Comparison of ENCODE assay signal across 19 cellular contexts in the genomic region with DNA sequence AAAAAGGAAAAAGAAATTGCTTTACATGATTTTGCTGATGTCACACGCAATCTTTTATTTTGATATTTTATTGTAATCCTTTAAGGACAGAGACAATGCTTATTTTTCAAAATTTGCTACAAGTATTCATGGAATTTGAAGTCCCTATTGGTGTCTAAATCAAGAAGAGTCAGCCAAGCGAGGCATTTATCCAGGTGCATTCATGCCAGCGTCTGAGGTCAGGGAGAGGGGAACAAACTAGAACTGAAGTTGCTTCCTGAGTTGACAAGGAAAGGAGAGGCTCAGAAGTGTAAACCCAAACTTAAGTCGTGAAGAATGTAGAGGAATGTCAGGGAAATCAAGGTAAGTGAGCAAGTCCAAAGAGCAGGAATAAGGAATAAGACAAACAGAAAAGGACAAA.
DNase-seq lines count a peak whose midpoint lies in the region; ATAC-seq, FAIRE-seq and TF ChIP-seq lines count a peak whose summit lies in the region.
"Had no signal": no experiment of that assay in that cellular context is flagged by ENCODE, and none has a peak within 500 bp of the region (broad histone marks: within the 10 kb centered on the region; RNA-seq: fewer than 3 reads in every experiment).

No MANE protein-coding gene starts in this region.

- no peaks in the 10 kb centered on the region for H3K27me3 ChIP-seq in BLaER1
- no peaks in the 10 kb centered on the region for H3K27me3 ChIP-seq in BLaER1 treated with 17β-estradiol and CSF1 and Interleukin-3, amounts not matched to agents 10 nM and 100 nM
- no peaks in the 10 kb centered on the region for H3K27me3 ChIP-seq in H1 (replicated peaks in 1 of 4; ENCODE audit: control insufficient read depth in 3 of 4, extremely low read depth in 1 of 4, insufficient read depth in 3 of 4, low read length in 3 of 4)
- peaks cover 8% of the 10 kb centered on the region for H3K27me3 ChIP-seq in osteoblast (ENCODE audit: insufficient read depth, low read length)
- H3K27me3 ChIP-seq: BE2C had no signal

- no peak for DNase-seq in H1 (ENCODE audit: low read depth in 1 of 2, low spot score in 2 of 2)
- DNase-seq in progenitor cell of endocrine pancreas (ENCODE audit: low spot score, unreplicated experiment) = no peak
- DNase-seq in cortex of kidney (lab: John Stamatoyannopoulos, UW) = no peak
- no peak for DNase-seq in osteoblast (ENCODE audit: insufficient read length, low spot score, missing footprints)
- DNase-seq: DMS153, DMS79, GDM1, GOT3, H9 had no signal

- CTCF ChIA-PET in H1 (lab: Charles Lee; ENCODE audit: partially characterized antibody) = interaction anchor here (0.6 to 4.2 kb wide), 22 partner anchors 10 to 1172 kb away, joined by 3 to 38 read pairs (median 4); no protein-coding TSS in a partner anchor

- no peak for TF ChIP-seq EP300 in H1 (IDR thresholded peaks at IDR 0.05; ENCODE audit: borderline replicate concordance in 1 of 2, low read depth in 2 of 2, low read length in 2 of 2)

- no peak overlapping the region for H3K18ac ChIP-seq in H1 (ENCODE audit: extremely low read depth, low read length)

- no peak overlapping the region for H2BK20ac ChIP-seq in H1 (ENCODE audit: low read length)

- H3K9me3 ChIP-seq in BLaER1 (no peaks in the 10 kb centered on the region), H1 (ENCODE audit: insufficient read depth in 2 of 2, low read depth in 1 of 2, low read length in 1 of 2) (no peaks in the 10 kb centered on the region), osteoblast (ENCODE audit: low read depth, low read length) (no peaks in the 10 kb centered on the region)
- peaks cover 0 to 21% (median 0%) of the 10 kb centered on the region in 11 experiments; a peak in 6 of 22 replicates for H3K9me3 ChIP-seq in BLaER1 treated with 17β-estradiol and CSF1 and Interleukin-3, amounts not matched to agents 10 nM and 100 nM (replicated peaks in 1 of 11)
- H3K9me3 ChIP-seq: BE2C had no signal

- H3K9me3 Mint-ChIP-seq in progenitor cell of endocrine pancreas (ENCODE audit: low read depth) = peaks cover 6% of the 10 kb centered on the region
- H3K9me3 Mint-ChIP-seq: H9 had no signal

- no peak overlapping the region for H3K14ac ChIP-seq in H1 (ENCODE audit: insufficient read length)

- no peaks in the 10 kb centered on the region for H3K79me1 ChIP-seq in H1 (ENCODE audit: low read depth, low read length)

- no peak overlapping the region for H3K4ac ChIP-seq in H1 (replicated peaks; ENCODE audit: insufficient read length, low read depth, low read length)

- H3K27ac Mint-ChIP-seq in progenitor cell of endocrine pancreas = peak overlapping the region; percentile 19
- H3K27ac Mint-ChIP-seq: CD14-positive monocyte, H9, IgD-negative memory B cell had no signal

- H4K8ac ChIP-seq in H1 (ENCODE audit: extremely low read depth, insufficient read depth, low read length) = no peak overlapping the region

- FAIRE-seq in H1 (lab: Jason Lieb, UNC) = no peak
- FAIRE-seq: A204.1, GM18507, HepG2 had no signal

- H3K79me2 ChIP-seq in H1 (ENCODE audit: control insufficient read depth in 1 of 2, insufficient read depth in 2 of 2, low read length in 2 of 2) (no peaks in the 10 kb centered on the region), osteoblast (ENCODE audit: insufficient read depth, low read length) (no peaks in the 10 kb centered on the region)

- H2AFZ ChIP-seq in H1 (ENCODE audit: low read length) (0 out of 2 replicates have a peak overlapping the region, but pooled peaks have one; percentile 24), osteoblast (ENCODE audit: low read length) (no peak overlapping the region)

- H3K4me3 Mint-ChIP-seq in progenitor cell of endocrine pancreas (ENCODE audit: low read depth) = no peak overlapping the region
- H3K4me3 Mint-ChIP-seq: CD14-positive monocyte; CD4-positive, alpha-beta memory T cell; H9 had no signal

- no peaks in the 10 kb centered on the region for H3K36me3 ChIP-seq in BLaER1
- H3K36me3 ChIP-seq in BLaER1 treated with 17β-estradiol and CSF1 and Interleukin-3, amounts not matched to agents 10 nM and 100 nM = no peaks in the 10 kb centered on the region
- H3K36me3 ChIP-seq in H1 (ENCODE audit: control insufficient read depth in 2 of 4, insufficient read depth in 4 of 4, low read length in 3 of 4) = no peaks in the 10 kb centered on the region
- no peaks in the 10 kb centered on the region for H3K36me3 ChIP-seq in osteoblast (ENCODE audit: insufficient read depth, low read length)
- H3K36me3 ChIP-seq: BE2C had no signal

- 90% methylated on average over 4 of the region's 4 CpGs; no CpG with 5 or more reads in 1 of the 2 experiments for WGBS in H1 (ENCODE audit: extremely low coverage in 1 of 2, insufficient coverage in 1 of 2, insufficient read length in 1 of 2, insufficient replicate concordance in 2 of 2, low coverage in 1 of 2, low lambda C conversion rate in 2 of 2, missing lambda C conversion rate in 1 of 2), 2 experiments

- H4K91ac ChIP-seq in H1 (replicated peaks; ENCODE audit: insufficient read length, low read length) = no peak overlapping the region

- no peak overlapping the region for H2BK5ac ChIP-seq in H1 (ENCODE audit: low read depth, low read length)

- no peak overlapping the region for H3K4me3 ChIP-seq in BLaER1
- no peak overlapping the region for H3K4me3 ChIP-seq in BLaER1 treated with 17β-estradiol and CSF1 and Interleukin-3, amounts not matched to agents 10 nM and 100 nM
- no peak overlapping the region for H3K4me3 ChIP-seq in H1 (ENCODE audit: extremely low read depth in 1 of 4, insufficient read depth in 2 of 4, low read depth in 3 of 4, low read length in 4 of 4)
- H3K4me3 ChIP-seq in osteoblast (ENCODE audit: insufficient read depth, low read length) = no peak overlapping the region

- no peak for ATAC-seq in GM21717 (IDR thresholded peaks at IDR 0.05; ENCODE audit: unreplicated experiment)

- no peak overlapping the region for H4K5ac ChIP-seq in H1 (ENCODE audit: insufficient read length, low read depth, low read length)

- no peak overlapping the region for H3K23ac ChIP-seq in H1 (ENCODE audit: insufficient read length)

- H2BK15ac ChIP-seq in H1 (ENCODE audit: low read length) = no peak overlapping the region

- peaks cover 12% of the 10 kb centered on the region for H3K4me1 ChIP-seq in BLaER1
- peaks cover 9 to 23% (median 12%) of the 10 kb centered on the region in 10 experiments; a peak in 19 of 20 replicates for H3K4me1 ChIP-seq in BLaER1 treated with 17β-estradiol and CSF1 and Interleukin-3, amounts not matched to agents 10 nM and 100 nM
- H3K4me1 ChIP-seq in H1 (replicated peaks in 1 of 4; ENCODE audit: control insufficient read depth in 3 of 4, insufficient read depth in 4 of 4, low read length in 3 of 4) = no peaks in the 10 kb centered on the region
- peaks cover 10% of the 10 kb centered on the region for H3K4me1 ChIP-seq in osteoblast (ENCODE audit: insufficient read depth, low read length)
- H3K4me1 ChIP-seq: BE2C had no signal

- no peaks in the 10 kb centered on the region for H4K20me1 ChIP-seq in BLaER1
- H4K20me1 ChIP-seq in BLaER1 treated with 17β-estradiol and CSF1 and Interleukin-3, amounts not matched to agents 10 nM and 100 nM = no peaks in the 10 kb centered on the region
- H4K20me1 ChIP-seq in H1 (replicated peaks in 1 of 2; ENCODE audit: control insufficient read depth in 1 of 2, insufficient read depth in 2 of 2, low read length in 2 of 2) = no peaks in the 10 kb centered on the region
- H4K20me1 ChIP-seq in osteoblast (ENCODE audit: insufficient read depth, low read length) = no peaks in the 10 kb centered on the region

- no peaks in the 10 kb centered on the region; the same call in 1 of the 2 replicates for H3K23me2 ChIP-seq in H1 (ENCODE audit: low read depth, low read length)

- H2BK12ac ChIP-seq in H1 (ENCODE audit: low read depth, low read length) = no peak overlapping the region

- H3K27ac ChIP-seq in BLaER1 (no peak overlapping the region), H1 (ENCODE audit: low read depth, low read length) (no peak overlapping the region), osteoblast (ENCODE audit: low read depth, low read length) (no peak overlapping the region)
- H3K27ac ChIP-seq in BLaER1 treated with 17β-estradiol and CSF1 and Interleukin-3, amounts not matched to agents 10 nM and 100 nM = no peak overlapping the region

- no peak overlapping the region for H2BK120ac ChIP-seq in H1 (replicated peaks; ENCODE audit: low read depth, low read length)

- TF ChIP-seq RAD21 in H1 (IDR thresholded peaks at IDR 0.05 in 1 of 2, conservative IDR thresholded peaks at IDR 0.05 in 1 of 2; ENCODE audit: low read depth in 2 of 2, low read length in 2 of 2) = no peak

- no peak for TF ChIP-seq POLR2A in H1 (IDR thresholded peaks at IDR 0.05; ENCODE audit: control extremely low read depth in 1 of 2, low read depth in 2 of 2, low read length in 2 of 2)

- no peak overlapping the region for H3K56ac ChIP-seq in H1 (replicated peaks; ENCODE audit: insufficient read length, low read depth, low read length)

- TF ChIP-seq CTCF in H1 (IDR thresholded peaks at IDR 0.05; ENCODE audit: control extremely low read depth in 1 of 3, insufficient read depth in 1 of 3, low read depth in 1 of 3, low read length in 3 of 3) = no peak
- no peak for TF ChIP-seq CTCF in progenitor cell of endocrine pancreas (IDR thresholded peaks at IDR 0.05; ENCODE audit: unreplicated experiment)
- no peak for TF ChIP-seq CTCF in osteoblast (IDR thresholded peaks at IDR 0.05; ENCODE audit: extremely low read depth, low read depth, low read length)

- no peaks in the 10 kb centered on the region for H3K27me3 Mint-ChIP-seq in progenitor cell of endocrine pancreas
- H3K27me3 Mint-ChIP-seq: CD4-positive, alpha-beta memory T cell had no signal

- H3K36me3 Mint-ChIP-seq in progenitor cell of endocrine pancreas (ENCODE audit: insufficient read depth) = no peaks in the 10 kb centered on the region
- H3K36me3 Mint-ChIP-seq: CD14-positive monocyte; CD4-positive, alpha-beta memory T cell; IgD-negative memory B cell had no signal

- H3K9ac ChIP-seq in BLaER1 = no peak overlapping the region
- no peak overlapping the region for H3K9ac ChIP-seq in BLaER1 treated with 17β-estradiol and CSF1 and Interleukin-3, amounts not matched to agents 10 nM and 100 nM
- no peak overlapping the region for H3K9ac ChIP-seq in H1 (replicated peaks in 1 of 4; ENCODE audit: extremely low read depth in 1 of 4, low read depth in 3 of 4, low read length in 3 of 4)

- H3K4me2 ChIP-seq in BLaER1 (peak overlapping the region; percentile 23), H1 (ENCODE audit: insufficient read depth in 1 of 2, low read depth in 2 of 2, low read length in 2 of 2) (no peak overlapping the region), osteoblast (ENCODE audit: insufficient read depth, low read length) (no peak overlapping the region)
- H3K4me2 ChIP-seq in BLaER1 treated with 17β-estradiol and CSF1 and Interleukin-3, amounts not matched to agents 10 nM and 100 nM = peak overlapping the region in 7 of 11 experiments; percentile 16 to 43 (median 27); a peak in 12 of 22 replicates

- POLR2A ChIA-PET in H1 (lab: Charles Lee; ENCODE audit: partially characterized antibody) = interaction anchor here (0.6 kb wide), 1 partner anchor 401 kb away, joined by 3 read pairs; no protein-coding TSS in a partner anchor

- no peaks in the 10 kb centered on the region for H3K4me1 Mint-ChIP-seq in progenitor cell of endocrine pancreas (ENCODE audit: low read depth)
- H3K4me1 Mint-ChIP-seq: H9 had no signal

- H2AK5ac ChIP-seq in H1 (ENCODE audit: low read depth, low read length) = no peak overlapping the region

Comparison
In these comparisons a context has a peak if more than half of its experiments do, and no peak if none do; other contexts are left out.
1. H3K4me2 ChIP-seq: peak in BLaER1 (single experiment) and BLaER1 treated with 17β-estradiol and CSF1 and Interleukin-3, amounts not matched to agents 10 nM and 100 nM (7 of 11); none in H1 (0 of 2) and osteoblast (single experiment).